Comparison of ENCODE assay signal across 8 cellular contexts in the genomic region with DNA sequence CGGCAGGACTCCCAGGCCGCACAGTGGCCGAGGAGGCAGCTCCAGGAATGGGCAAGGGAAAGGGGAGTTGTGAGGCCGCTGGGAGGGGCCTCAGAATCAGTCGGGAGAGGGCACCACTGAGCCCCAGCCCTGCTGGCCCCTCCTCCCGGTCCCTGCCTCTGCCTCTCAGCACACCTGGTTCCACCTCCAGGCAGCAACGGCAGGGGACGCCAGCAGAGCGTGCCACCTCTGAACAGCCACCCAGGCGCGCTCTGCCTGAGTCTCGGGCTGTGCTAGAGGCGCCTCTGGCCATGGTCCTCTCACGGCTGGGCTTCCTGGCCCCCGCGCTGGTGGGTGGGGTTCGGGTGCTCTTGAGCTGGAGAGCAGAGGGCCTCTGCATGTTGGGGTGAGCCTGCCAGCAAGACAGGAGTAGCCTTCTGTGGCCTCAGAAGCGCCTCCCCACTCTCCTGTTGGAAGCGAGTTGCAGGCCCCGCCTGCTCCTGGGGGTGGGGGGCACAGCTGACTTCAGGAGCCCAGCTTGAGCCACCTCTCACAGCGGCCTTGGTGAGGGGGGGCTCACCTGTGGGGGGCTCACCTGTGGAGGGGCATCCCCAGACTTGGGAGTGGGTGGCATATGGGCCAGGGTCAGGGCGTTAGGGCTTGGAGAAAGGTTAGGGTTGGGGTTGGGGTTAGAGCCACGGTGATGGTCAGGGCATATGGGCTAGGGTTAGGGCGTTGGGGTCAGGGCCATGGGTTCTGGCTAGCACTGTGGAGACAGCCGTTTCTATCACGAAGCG. TPM values are rescaled to one million over a fixed set of nuclear protein-coding genes. Genes with fewer than 3 reads are reported as not detected.
A peak's percentile ranks its signal among the peaks of the same experiment; 100 is the strongest.
DNase-seq lines count a peak whose midpoint lies in the region; ATAC-seq and TF ChIP-seq lines count a peak whose summit lies in the region.

No MANE protein-coding gene starts in this region.

- H3K4me1 Mint-ChIP-seq in activated naive CD4-positive, alpha-beta T cell treated with anti-CD3 and anti-CD28 coated beads for 36 hours (ENCODE audit: low read depth) = no peaks in the 10 kb centered on the region
- H3K4me1 Mint-ChIP-seq in stimulated activated naive B cell treated with anti-CD40 and anti-IgM and Interleukin-4, amounts not matched to agents 10 μg/mL and 1 μg/mL and 100 μg/mL, for 72 hours = peaks cover 6 to 9% of the 10 kb centered on the region in 2 donors

- no peak overlapping the region for H3K4me3 Mint-ChIP-seq in activated naive CD4-positive, alpha-beta T cell treated with anti-CD3 and anti-CD28 coated beads for 36 hours
- H3K4me3 Mint-ChIP-seq in stimulated activated naive B cell treated with anti-CD40 and anti-IgM and Interleukin-4, amounts not matched to agents 10 μg/mL and 1 μg/mL and 100 μg/mL, for 72 hours = no peak overlapping the region

- CTCF ChIA-PET in activated naive CD4-positive, alpha-beta T cell treated with anti-CD3 and anti-CD28 coated beads for 36 hours (lab: Charles Lee) = interaction anchor here (0.9 to 1.5 kb wide), 3 partner anchors 61 to 164 kb away, joined by 3 to 4 read pairs (median 3); no protein-coding TSS in a partner anchor

- H3K27me3 Mint-ChIP-seq in activated naive CD4-positive, alpha-beta T cell treated with anti-CD3 and anti-CD28 coated beads for 36 hours (ENCODE audit: low read depth) = no peaks in the 10 kb centered on the region
- H3K27me3 Mint-ChIP-seq in stimulated activated naive B cell treated with anti-CD40 and anti-IgM and Interleukin-4, amounts not matched to agents 10 μg/mL and 1 μg/mL and 100 μg/mL, for 72 hours = no peaks in the 10 kb centered on the region

- intact Hi-C loops in activated naive CD4-positive, alpha-beta T cell treated with anti-CD3 and anti-CD28 coated beads for 36 hours (cut with micrococcal nuclease) = loop anchor here (1.0 kb wide), 3 partner anchors 62 to 189 kb away; no protein-coding TSS in a partner anchor

- ATAC-seq in stimulated activated naive B cell treated with anti-CD40 and anti-IgM and Interleukin-4, amounts not matched to agents 10 μg/mL and 1 μg/mL and 100 μg/mL, for 72 hours (replicated peaks) = peak; percentile 83 to 87
- ATAC-seq in GM18861 (IDR thresholded peaks at IDR 0.05; ENCODE audit: unreplicated experiment) (no peak), HG02763 (IDR thresholded peaks at IDR 0.05; ENCODE audit: unreplicated experiment) (no peak)

- no peak overlapping the region for H3K4me3 ChIP-seq in epithelial cell of proximal tubule (ENCODE audit: low read depth, low read length)

- no peaks in the 10 kb centered on the region for H3K9me3 Mint-ChIP-seq in activated naive CD4-positive, alpha-beta T cell treated with anti-CD3 and anti-CD28 coated beads for 36 hours
- H3K9me3 Mint-ChIP-seq in stimulated activated naive B cell treated with anti-CD40 and anti-IgM and Interleukin-4, amounts not matched to agents 10 μg/mL and 1 μg/mL and 100 μg/mL, for 72 hours = no peaks in the 10 kb centered on the region

- peak; percentile 47 for TF ChIP-seq CTCF in epithelial cell of proximal tubule (conservative IDR thresholded peaks at IDR 0.05; ENCODE audit: low read depth, low read length)

- no peak overlapping the region for H3K27ac Mint-ChIP-seq in activated naive CD4-positive, alpha-beta T cell treated with anti-CD3 and anti-CD28 coated beads for 36 hours
- no peak overlapping the region for H3K27ac Mint-ChIP-seq in stimulated activated naive B cell treated with anti-CD40 and anti-IgM and Interleukin-4, amounts not matched to agents 10 μg/mL and 1 μg/mL and 100 μg/mL, for 72 hours

- peak; percentile 82 for DNase-seq in activated naive CD4-positive, alpha-beta T cell treated with anti-CD3 and anti-CD28 coated beads for 36 hours
- DNase-seq in activated naive CD4-positive, alpha-beta T cell treated with anti-CD3 and anti-CD28 coated beads, Interleukin-2, amount 50 U/mL, for 16 hours = no peak
- DNase-seq in NCI-H69 (lab: John Stamatoyannopoulos, UW) (peak; percentile 67), epithelial cell of proximal tubule (ENCODE audit: low read depth) (no peak), NCI-H524 treated with DMSO at 0.1 percent for 48 hours (lab: John Stamatoyannopoulos, UW) (no peak)
- peak; percentile 25 for DNase-seq in stimulated activated naive B cell treated with anti-CD40 and anti-IgM and Interleukin-4, amounts not matched to agents 10 μg/mL and 1 μg/mL and 100 μg/mL, for 72 hours

- H3K36me3 Mint-ChIP-seq in activated naive CD4-positive, alpha-beta T cell treated with anti-CD3 and anti-CD28 coated beads for 36 hours (ENCODE audit: low read depth) = no peaks in the 10 kb centered on the region
- no peaks in the 10 kb centered on the region for H3K36me3 Mint-ChIP-seq in stimulated activated naive B cell treated with anti-CD40 and anti-IgM and Interleukin-4, amounts not matched to agents 10 μg/mL and 1 μg/mL and 100 μg/mL, for 72 hours

RNA-seq across cellular contexts. Expression of a gene that starts 32.8 kb away (rescaled TPM):
- total RNA-seq in activated naive CD4-positive, alpha-beta T cell treated with anti-CD3 and anti-CD28 coated beads for 36 hours = 10 to 100 TPM; 12.4 to 14.1 TPM
- total RNA-seq in epithelial cell of proximal tubule = 22.6 and 26.9 TPM in 2 replicates

Comparison
In these comparisons a context has a peak if more than half of its experiments do, and no peak if none do; other contexts are left out.
1. DNase-seq: peak in activated naive CD4-positive, alpha-beta T cell treated with anti-CD3 and anti-CD28 coated beads for 36 hours (single experiment), NCI-H69 (single experiment) and stimulated activated naive B cell treated with anti-CD40 and anti-IgM and Interleukin-4, amounts not matched to agents 10 μg/mL and 1 μg/mL and 100 μg/mL, for 72 hours (single experiment); none in activated naive CD4-positive, alpha-beta T cell treated with anti-CD3 and anti-CD28 coated beads, Interleukin-2, amount 50 U/mL, for 16 hours (single experiment), epithelial cell of proximal tubule (single experiment) and NCI-H524 treated with DMSO at 0.1 percent for 48 hours (single experiment).
2. ATAC-seq: peak in stimulated activated naive B cell treated with anti-CD40 and anti-IgM and Interleukin-4, amounts not matched to agents 10 μg/mL and 1 μg/mL and 100 μg/mL, for 72 hours (2 of 2); none in GM18861 (single experiment) and HG02763 (single experiment).